Comparison of ENCODE assay signal across 21 cellular contexts in genomic region chr2:235937092-235937491, GRCh38.
"Had no signal": no experiment of that assay in that cellular context is flagged by ENCODE, and none has a peak within 500 bp of the region (broad histone marks: within the 10 kb centered on the region; RNA-seq: fewer than 3 reads in every experiment).

No MANE protein-coding gene starts in this region.

- DNase-seq: activated CD4-positive, alpha-beta T cell treated with anti-CD3 and anti-CD28 coated beads, Interleukin-2, amount 10 ng/mL, durations not matched to agents 7 days and 5 days; activated CD4-positive, CD25-positive, alpha-beta regulatory T cell treated with anti-CD3 and anti-CD28 coated beads, Interleukin-2, amount 50 U/mL, for 72 hours; activated gamma-delta T cell treated with Interleukin-2 at 50 U/mL for 16 hours; activated T-cell treated with anti-CD3 and anti-CD28 coated beads, Interleukin-2, amount 50 U/mL, for 1 hour; anterior cingulate cortex; body of pancreas; effector memory CD4-positive, alpha-beta T cell; glutamatergic neuron; immature natural killer cell; lower lobe of right lung; naive B cell; spleen; stimulated activated CD4-positive, alpha-beta T cell treated with anti-CD3 and anti-CD28 coated beads, Interleukin-4, amount 100 ng/mL, for 1 hour; stimulated activated naive CD4-positive, alpha-beta T cell; T-cell; WERI-Rb-1 had no signal

- ATAC-seq: activated CD8-positive, alpha-beta T cell treated with anti-CD3 and anti-CD28 coated beads for 36 hours; body of pancreas; lower lobe of right lung; T-cell had no signal

- H3K27ac ChIP-seq: body of pancreas, cardiac muscle cell, esophagus muscularis mucosa, hepatocyte, lower lobe of right lung, spleen, thoracic aorta, WERI-Rb-1 had no signal

- H3K27me3 ChIP-seq: body of pancreas, cardiac muscle cell, esophagus muscularis mucosa, hepatocyte, spleen had no signal

- H3K4me3 ChIP-seq: body of pancreas, cardiac muscle cell, esophagus muscularis mucosa, hepatocyte, lower lobe of right lung, spleen, thoracic aorta had no signal

- H3K9me3 ChIP-seq: body of pancreas, lower lobe of right lung, thoracic aorta had no signal

- H3K36me3 ChIP-seq: cardiac muscle cell, thoracic aorta had no signal

- H3K4me1 ChIP-seq: body of pancreas, lower lobe of right lung, spleen had no signal
